In genomic region chr20:49987015-49987867, GRCh38 we compare ENCODE assay signal across 1 cellular context.
TF ChIP-seq lines count a peak whose summit lies in the region.

No MANE protein-coding gene starts in this region.

TF ChIP-seq in HEK293, 187 proteins besides CTCF, POLR2A, EP300 and RAD21 (continued from another document):
- TF ChIP-seq REST (tag by site-specific recombination; IDR thresholded peaks at IDR 0.05) (no peak), ZNF692 (tag by site-specific recombination; IDR thresholded peaks at IDR 0.05) (no peak)
- TF ChIP-seq, protein P1, sequence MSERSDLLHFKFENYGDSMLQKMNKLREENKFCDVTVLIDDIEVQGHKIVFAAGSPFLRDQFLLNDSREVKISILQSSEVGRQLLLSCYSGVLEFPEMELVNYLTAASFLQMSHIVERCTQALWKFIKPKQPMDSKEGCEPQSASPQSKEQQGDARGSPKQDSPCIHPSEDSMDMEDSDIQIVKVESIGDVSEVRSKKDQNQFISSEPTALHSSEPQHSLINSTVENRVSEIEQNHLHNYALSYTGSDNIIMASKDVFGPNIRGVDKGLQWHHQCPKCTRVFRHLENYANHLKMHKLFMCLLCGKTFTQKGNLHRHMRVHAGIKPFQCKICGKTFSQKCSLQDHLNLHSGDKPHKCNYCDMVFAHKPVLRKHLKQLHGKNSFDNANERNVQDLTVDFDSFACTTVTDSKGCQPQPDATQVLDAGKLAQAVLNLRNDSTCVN (tag by site-specific recombination; optimal IDR thresholded peaks at IDR 0.05), result peak; percentile 11
